ENCODE assay signal across 23 cellular contexts in genomic region chr5:37557734-37558293, GRCh38.
"Had no signal": no experiment of that assay in that cellular context is flagged by ENCODE, and none has a peak within 500 bp of the region (broad histone marks: within the 10 kb centered on the region; RNA-seq: fewer than 3 reads in every experiment).

No MANE protein-coding gene starts in this region.

- H3K4me1 ChIP-seq: parathyroid adenoma had no signal

- ATAC-seq: activated CD8-positive, alpha-beta T cell treated with anti-CD3 and anti-CD28 coated beads, Interleukin-2, amount 10 ng/mL, durations not matched to agents 7 days and 5 days; activated naive CD4-positive, alpha-beta T cell treated with anti-CD3 and anti-CD28 coated beads, Interleukin-2, amount 50 U/mL, for 72 hours; gastrocnemius medialis; left cardiac atrium; natural killer cell treated with Interleukin-12 subunit alpha and Interleukin-12 subunit beta and Interleukin-15 and Interleukin-18, amount 100 ng/mL, for 72 hours; right cardiac atrium; stimulated activated naive CD8-positive, alpha-beta T cell treated with anti-CD3 and anti-CD28 coated beads, Interleukin-15, Interleukin-2, amounts not matched to agents 100 U/mL and 50 U/mL, for 24 hours had no signal

- FAIRE-seq: colon, endothelial cell of umbilical vein, islet of Langerhans had no signal

- H3K36me3 ChIP-seq: esophagus muscularis mucosa, gastrocnemius medialis, upper lobe of left lung had no signal

- H3K9me3 ChIP-seq: esophagus muscularis mucosa, gastrocnemius medialis, upper lobe of left lung had no signal

- H3K4me3 ChIP-seq: esophagus muscularis mucosa, gastrocnemius medialis, upper lobe of left lung had no signal

- DNase-seq: activated CD4-positive, alpha-beta T cell treated with anti-CD3 and anti-CD28 coated beads for 1 hour; activated CD4-positive, alpha-beta T cell treated with anti-CD3 and anti-CD28 coated beads, Interleukin-2, amount 50 U/mL, for 1 hour; activated CD8-positive, alpha-beta T cell treated with anti-CD3 and anti-CD28 coated beads, Interleukin-2, amount 10 ng/mL, durations not matched to agents 7 days and 5 days; activated gamma-delta T cell treated with Interleukin-2 at 50 U/mL for 16 hours; aorta; central memory CD4-positive, alpha-beta T cell; effector memory CD4-positive, alpha-beta T cell; gastrocnemius medialis; head of caudate nucleus; left cardiac atrium; right cardiac atrium; stimulated activated CD4-positive, alpha-beta T cell treated with anti-CD3 and anti-CD28 coated beads, Interleukin-12 subunit alpha, Interleukin-12 subunit beta, amount 100 ng/mL, for 4 hours; stimulated activated CD4-positive, alpha-beta T cell treated with anti-CD3 and anti-CD28 coated beads, Interleukin-4, amount 100 ng/mL, for 4 hours; stimulated activated naive CD8-positive, alpha-beta T cell treated with anti-CD3 and anti-CD28 coated beads, Interleukin-15, Interleukin-2, amounts not matched to agents 100 U/mL and 50 U/mL, for 24 hours; T-helper 9 cell; upper lobe of left lung had no signal

- H3K9ac ChIP-seq: parathyroid adenoma had no signal

- H3K79me2 ChIP-seq: parathyroid adenoma had no signal

- H2AFZ ChIP-seq: parathyroid adenoma had no signal

- H3K27me3 ChIP-seq: esophagus muscularis mucosa, gastrocnemius medialis, upper lobe of left lung had no signal

- H3K27ac ChIP-seq: esophagus muscularis mucosa, gastrocnemius medialis, parathyroid adenoma, upper lobe of left lung had no signal
